26 cellular contexts compared by ENCODE assay signal in the genomic region with DNA sequence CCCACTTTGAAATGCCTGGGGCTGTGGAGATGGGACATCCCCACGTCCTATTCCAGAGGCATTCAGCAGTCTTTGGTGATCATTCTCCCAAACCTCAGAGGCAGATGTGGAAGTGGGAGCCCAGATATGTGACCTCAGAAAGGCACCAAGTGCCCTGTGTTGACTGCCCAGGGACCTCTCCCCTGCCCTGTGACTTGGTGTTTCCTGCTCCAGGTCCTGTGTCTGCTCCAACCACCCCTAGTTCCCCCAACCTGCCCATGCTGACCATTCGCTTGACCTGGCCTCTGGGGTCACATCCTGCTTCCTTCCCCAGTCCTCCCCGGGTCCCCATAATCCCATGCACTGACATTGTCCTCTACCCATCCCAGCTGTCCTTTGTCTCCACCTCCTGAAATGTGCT. TPM values are rescaled to one million over a fixed set of nuclear protein-coding genes. Genes with fewer than 3 reads are reported as not detected.
"Had no signal": no experiment of that assay in that cellular context is flagged by ENCODE, and none has a peak within 500 bp of the region (broad histone marks: within the 10 kb centered on the region; RNA-seq: fewer than 3 reads in every experiment).

No MANE protein-coding gene starts in this region.

- DNase-seq: activated B cell treated with CpG ODN at 0.5 μM for 24 hours; activated CD4-positive, alpha-beta T cell treated with anti-CD3 and anti-CD28 coated beads for 48 hours; activated CD8-positive, alpha-beta T cell treated with anti-CD3 and anti-CD28 coated beads for 36 hours; activated gamma-delta T cell treated with Interleukin-2 at 50 U/mL for 16 hours; activated T-cell treated with anti-CD3 and anti-CD28 coated beads, Interleukin-2, amount 50 U/mL, for 72 hours; foreskin fibroblast; glutamatergic neuron; hippocampal formation; left cardiac atrium; midbrain; nephron progenitor cell; occipital lobe; stimulated activated CD4-positive, alpha-beta T cell treated with anti-CD3 and anti-CD28 coated beads, Interleukin-15, amount 100 ng/mL, for 24 hours; stimulated activated CD4-positive, alpha-beta T cell treated with anti-CD3 and anti-CD28 coated beads, Interleukin-2, amount 100 ng/mL, for 48 hours; transverse colon had no signal

- H3K4me3 ChIP-seq: adrenal gland, dorsolateral prefrontal cortex, lung, SK-N-MC, skin epidermis, suprapubic skin, transverse colon had no signal

- H3K9me3 ChIP-seq: adrenal gland, suprapubic skin, transverse colon had no signal

- H3K9me3 Mint-ChIP-seq: activated B cell treated with CpG ODN at 0.5 μM for 24 hours; activated CD8-positive, alpha-beta T cell treated with anti-CD3 and anti-CD28 coated beads for 36 hours; activated naive CD4-positive, alpha-beta T cell treated with anti-CD3 and anti-CD28 coated beads, Interleukin-2, amount 50 U/mL, for 72 hours; activated T-cell treated with anti-CD3 and anti-CD28 coated beads, Interleukin-2, amount 50 U/mL, for 72 hours; nephron progenitor cell; stimulated activated naive CD8-positive, alpha-beta T cell treated with anti-CD3 and anti-CD28 coated beads, Interleukin-15, Interleukin-2, amounts not matched to agents 100 ng/mL and 50 ng/mL, for 24 hours had no signal

- H3K27me3 ChIP-seq: adrenal gland had no signal

- H3K27ac ChIP-seq: adrenal gland, dorsolateral prefrontal cortex, SK-N-MC, skin epidermis, suprapubic skin, transverse colon had no signal

- H3K4me3 Mint-ChIP-seq: activated B cell treated with CpG ODN at 0.5 μM for 24 hours; activated CD8-positive, alpha-beta T cell treated with anti-CD3 and anti-CD28 coated beads for 36 hours; activated T-cell treated with anti-CD3 and anti-CD28 coated beads, Interleukin-2, amount 50 U/mL, for 72 hours; nephron progenitor cell; stimulated activated naive CD8-positive, alpha-beta T cell treated with anti-CD3 and anti-CD28 coated beads, Interleukin-15, Interleukin-2, amounts not matched to agents 100 ng/mL and 50 ng/mL, for 24 hours had no signal

- H3K36me3 Mint-ChIP-seq: activated naive CD4-positive, alpha-beta T cell treated with anti-CD3 and anti-CD28 coated beads, Interleukin-2, amount 50 U/mL, for 72 hours had no signal

- H3K4me1 ChIP-seq: suprapubic skin had no signal

- FAIRE-seq: islet of Langerhans had no signal

- H3K36me3 ChIP-seq: adrenal gland, suprapubic skin, transverse colon had no signal

- H3K27ac Mint-ChIP-seq: activated B cell treated with CpG ODN at 0.5 μM for 24 hours; activated CD8-positive, alpha-beta T cell treated with anti-CD3 and anti-CD28 coated beads for 36 hours; activated naive CD4-positive, alpha-beta T cell treated with anti-CD3 and anti-CD28 coated beads, Interleukin-2, amount 50 U/mL, for 72 hours; activated T-cell treated with anti-CD3 and anti-CD28 coated beads, Interleukin-2, amount 50 U/mL, for 72 hours; nephron progenitor cell; progenitor cell of endocrine pancreas; stimulated activated naive CD8-positive, alpha-beta T cell treated with anti-CD3 and anti-CD28 coated beads, Interleukin-15, Interleukin-2, amounts not matched to agents 100 ng/mL and 50 ng/mL, for 24 hours had no signal

RNA-seq across cellular contexts. Expression of a gene that starts 7.6 kb away (rescaled TPM):
- total RNA-seq: activated CD8-positive, alpha-beta T cell treated with anti-CD3 and anti-CD28 coated beads for 36 hours; activated T-cell treated with anti-CD3 and anti-CD28 coated beads, Interleukin-2, amount 50 U/mL, for 72 hours; lung; myocyte; transverse colon had no signal

RNA-seq across cellular contexts. Expression of a gene that starts 20.7 kb away (rescaled TPM):
- total RNA-seq: activated CD8-positive, alpha-beta T cell treated with anti-CD3 and anti-CD28 coated beads for 36 hours; myocyte; transverse colon had no signal
